1 cellular context compared by ENCODE assay signal in the genomic region with DNA sequence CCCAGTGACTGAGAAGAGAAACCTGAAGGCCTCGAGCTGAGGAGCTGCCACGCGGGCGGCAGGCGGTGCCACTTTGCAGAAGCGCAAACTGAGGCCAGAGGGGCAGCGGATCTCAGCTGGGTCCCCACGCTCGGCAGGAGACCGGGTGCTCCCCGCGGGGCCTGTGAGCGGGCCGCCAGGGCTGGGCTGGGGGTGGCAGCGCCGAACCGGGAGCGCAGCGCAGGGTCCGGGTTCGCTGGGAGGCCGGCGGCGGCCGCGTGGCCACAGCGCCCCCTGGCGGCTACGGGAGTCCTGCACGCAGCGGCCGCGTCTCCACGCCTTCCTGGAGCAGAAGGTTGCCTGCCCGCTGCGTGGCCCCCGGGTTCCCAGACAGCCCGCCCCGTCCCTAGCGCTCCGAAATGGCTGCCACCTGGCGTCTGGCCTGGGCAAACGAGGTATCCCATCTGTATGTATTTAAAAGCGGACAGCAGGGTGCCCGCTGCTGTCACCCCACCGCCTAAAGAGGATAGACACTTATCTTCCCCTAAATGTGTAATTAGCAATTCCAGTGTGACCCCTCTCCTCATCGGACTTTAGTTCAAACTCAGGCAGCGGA.
TF ChIP-seq lines count a peak whose summit lies in the region.

No MANE protein-coding gene starts in this region.

TF ChIP-seq in HepG2, 621 proteins besides CTCF, POLR2A, EP300 and RAD21 (continued from another document and continues in another):
- no peak for TF ChIP-seq TBL1XR1 (IDR thresholded peaks at IDR 0.05; ENCODE audit: borderline replicate concordance, low read length, partially characterized antibody)
- TF ChIP-seq CENPX (CRISPR knock-in tag; IDR thresholded peaks at IDR 0.05) = no peak
- no peak for TF ChIP-seq ZFP1 (CRISPR knock-in tag; IDR thresholded peaks at IDR 0.05)
- no peak for TF ChIP-seq RFX3 (CRISPR knock-in tag; IDR thresholded peaks at IDR 0.05)
- TF ChIP-seq, protein P1, sequence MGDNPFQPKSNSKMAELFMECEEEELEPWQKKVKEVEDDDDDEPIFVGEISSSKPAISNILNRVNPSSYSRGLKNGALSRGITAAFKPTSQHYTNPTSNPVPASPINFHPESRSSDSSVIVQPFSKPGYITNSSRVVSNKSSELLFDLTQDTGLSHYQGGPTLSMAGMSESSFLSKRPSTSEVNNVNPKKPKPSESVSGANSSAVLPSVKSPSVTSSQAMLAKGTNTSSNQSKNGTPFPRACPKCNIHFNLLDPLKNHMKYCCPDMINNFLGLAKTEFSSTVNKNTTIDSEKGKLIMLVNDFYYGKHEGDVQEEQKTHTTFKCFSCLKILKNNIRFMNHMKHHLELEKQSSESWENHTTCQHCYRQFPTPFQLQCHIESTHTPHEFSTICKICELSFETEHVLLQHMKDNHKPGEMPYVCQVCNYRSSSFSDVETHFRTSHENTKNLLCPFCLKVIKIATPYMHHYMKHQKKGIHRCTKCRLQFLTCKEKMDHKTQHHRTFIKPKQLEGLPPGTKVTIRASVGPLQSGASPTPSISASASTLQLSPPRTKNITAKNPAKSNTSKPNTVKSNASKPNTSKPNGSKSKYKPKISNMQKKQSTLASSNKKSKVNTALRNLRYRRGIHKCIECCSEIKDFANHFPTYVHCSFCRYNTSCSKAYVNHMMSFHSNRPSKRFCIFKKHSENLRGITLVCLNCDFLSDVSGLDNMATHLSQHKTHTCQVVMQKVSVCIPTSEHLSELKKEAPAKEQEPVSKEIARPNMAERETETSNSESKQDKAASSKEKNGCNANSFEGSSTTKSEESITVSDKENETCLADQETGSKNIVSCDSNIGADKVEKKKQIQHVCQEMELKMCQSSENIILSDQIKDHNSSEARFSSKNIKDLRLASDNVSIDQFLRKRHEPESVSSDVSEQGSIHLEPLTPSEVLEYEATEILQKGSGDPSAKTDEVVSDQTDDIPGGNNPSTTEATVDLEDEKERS (CRISPR knock-in tag; IDR thresholded peaks at IDR 0.05) = no peak
- TF ChIP-seq BHLHE40 (IDR thresholded peaks at IDR 0.05; ENCODE audit: low read length) = no peak
- no peak for TF ChIP-seq TFDP2 (CRISPR knock-in tag; IDR thresholded peaks at IDR 0.05)
- no peak for TF ChIP-seq NONO (IDR thresholded peaks at IDR 0.05)
- peak; percentile 54; the same call in 1 of the 2 replicates for TF ChIP-seq NONO (CRISPR knock-in tag; conservative IDR thresholded peaks at IDR 0.05)
- no peak for TF ChIP-seq RFX1 (IDR thresholded peaks at IDR 0.05)
- TF ChIP-seq PRDM15 (CRISPR knock-in tag; IDR thresholded peaks at IDR 0.05) = no peak
- TF ChIP-seq CHCHD3 (CRISPR knock-in tag; IDR thresholded peaks at IDR 0.05) = no peak
- TF ChIP-seq ARNT (IDR thresholded peaks at IDR 0.05) = no peak
- no peak for TF ChIP-seq ZNF770 (CRISPR knock-in tag; IDR thresholded peaks at IDR 0.05)
- no peak for TF ChIP-seq TEAD3 (CRISPR knock-in tag; optimal IDR thresholded peaks at IDR 0.05; ENCODE audit: borderline replicate concordance)
- no peak for TF ChIP-seq MTERF4 (CRISPR knock-in tag; IDR thresholded peaks at IDR 0.05)
- no peak for TF ChIP-seq SP5 (CRISPR knock-in tag; IDR thresholded peaks at IDR 0.05; ENCODE audit: borderline replicate concordance, low read depth)
- TF ChIP-seq ZBTB25 (CRISPR knock-in tag; IDR thresholded peaks at IDR 0.05) = no peak
- TF ChIP-seq SIN3A (IDR thresholded peaks at IDR 0.05; ENCODE audit: borderline replicate concordance, low read depth, low read length) = no peak
- no peak for TF ChIP-seq ZNF446 (CRISPR knock-in tag; IDR thresholded peaks at IDR 0.05)
- TF ChIP-seq TBP (CRISPR knock-in tag; IDR thresholded peaks at IDR 0.05) = no peak
- no peak; the same call in 1 of the 2 replicates for TF ChIP-seq ZMYM4 (CRISPR knock-in tag; IDR thresholded peaks at IDR 0.05)
- TF ChIP-seq ZNF333 (CRISPR knock-in tag; IDR thresholded peaks at IDR 0.05; ENCODE audit: borderline replicate concordance) = no peak
- TF ChIP-seq ZNF569 (CRISPR knock-in tag; IDR thresholded peaks at IDR 0.05; ENCODE audit: borderline replicate concordance) = no peak
- TF ChIP-seq PLRG1 (conservative IDR thresholded peaks at IDR 0.05) = no peak
- no peak for TF ChIP-seq MAZ (IDR thresholded peaks at IDR 0.05; ENCODE audit: borderline replicate concordance, low read depth, low read length)
- 0 out of 2 replicates have a peak, but pooled peaks have one; percentile 33 for TF ChIP-seq MAZ (CRISPR knock-in tag; IDR thresholded peaks at IDR 0.05; ENCODE audit: low read depth)
- peak; percentile 85 for TF ChIP-seq HOXA3 (CRISPR knock-in tag; IDR thresholded peaks at IDR 0.05)
- TF ChIP-seq ZNF687 (CRISPR knock-in tag; IDR thresholded peaks at IDR 0.05) = peak; percentile 76
- TF ChIP-seq TRAFD1 (CRISPR knock-in tag; IDR thresholded peaks at IDR 0.05; ENCODE audit: borderline replicate concordance) = no peak
- no peak for TF ChIP-seq ZSCAN9 (CRISPR knock-in tag; IDR thresholded peaks at IDR 0.05; ENCODE audit: borderline replicate concordance)
- no peak for TF ChIP-seq JDP2 (CRISPR knock-in tag; IDR thresholded peaks at IDR 0.05; ENCODE audit: borderline replicate concordance)
- no peak for TF ChIP-seq SRSF9 (IDR thresholded peaks at IDR 0.05; ENCODE audit: borderline replicate concordance, insufficient read depth, low read depth, low read length, poor library complexity, severe bottlenecking)
- TF ChIP-seq HNRNPH1 (optimal IDR thresholded peaks at IDR 0.05; ENCODE audit: low read depth, low read length) = no peak
- TF ChIP-seq, protein P2, sequence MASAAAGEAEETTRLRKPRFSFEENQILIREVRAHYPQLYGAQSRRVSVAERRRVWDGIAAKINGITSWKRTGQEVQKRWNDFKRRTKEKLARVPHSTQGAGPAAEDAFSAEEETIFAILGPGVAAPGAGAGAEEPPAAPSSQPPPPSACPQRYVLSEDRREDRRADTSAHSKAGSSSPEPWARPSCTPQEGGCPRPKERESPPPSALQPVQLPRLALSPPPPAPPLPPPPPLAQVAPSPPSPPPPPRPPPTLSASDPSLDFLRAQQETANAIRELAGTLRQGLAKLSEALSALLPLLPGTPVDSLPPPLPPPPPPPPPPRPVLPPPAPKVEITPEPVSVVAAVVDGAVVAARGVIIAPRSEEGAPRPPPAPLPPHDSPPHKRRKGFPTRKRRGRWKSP (CRISPR knock-in tag; IDR thresholded peaks at IDR 0.05) = peak; percentile 73; the same call in 1 of the 2 replicates
